In the genomic region with DNA sequence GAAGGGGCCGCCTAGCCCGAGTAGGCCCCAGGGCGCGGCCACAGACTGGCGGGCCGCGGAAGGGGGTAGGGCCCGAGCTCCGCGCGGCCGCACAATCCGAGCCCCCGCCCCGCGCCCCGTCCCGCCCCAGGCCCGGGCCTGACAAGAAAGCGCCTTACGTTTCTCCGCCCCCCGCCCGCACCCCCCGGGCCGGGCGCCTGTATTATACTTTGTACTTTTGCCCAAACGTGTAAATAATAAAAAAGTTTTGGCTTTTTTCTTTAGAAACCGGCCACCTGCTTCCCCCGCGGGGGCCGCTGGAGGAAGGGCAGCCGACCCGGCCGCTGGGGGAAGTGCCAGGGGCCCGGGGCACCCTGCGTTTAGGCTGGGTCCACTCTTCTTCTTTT, we compare ENCODE assay signal across 17 cellular contexts. TPM values are rescaled to one million over a fixed set of nuclear protein-coding genes. Genes with fewer than 3 reads are reported as not detected.
DNase-seq lines count a peak whose midpoint lies in the region; ATAC-seq and TF ChIP-seq lines count a peak whose summit lies in the region.
"Had no signal": no experiment of that assay in that cellular context is flagged by ENCODE, and none has a peak within 500 bp of the region (broad histone marks: within the 10 kb centered on the region; RNA-seq: fewer than 3 reads in every experiment).

No MANE protein-coding gene starts in this region.

- H3K4me3 Mint-ChIP-seq in activated CD4-positive, alpha-beta T cell treated with anti-CD3 and anti-CD28 coated beads, Interleukin-2, amount 10 ng/mL, durations not matched to agents 7 days and 5 days, result no peak overlapping the region
- H3K4me3 Mint-ChIP-seq: activated CD4-positive, alpha-beta T cell treated with anti-CD3 and anti-CD28 coated beads, Interleukin-2, amount 10 ng/mL, durations not matched to agents 24 days and 14 days had no signal

- H3K4me1 Mint-ChIP-seq in activated CD4-positive, alpha-beta T cell treated with anti-CD3 and anti-CD28 coated beads, Interleukin-2, amount 10 ng/mL, durations not matched to agents 7 days and 5 days, result peaks cover 23% of the 10 kb centered on the region

- TF ChIP-seq POLR2A in uterus (IDR thresholded peaks at IDR 0.05), result no peak

- 2% methylated on average over 37 of the region's 37 CpGs for WGBS in right cardiac atrium

- no peak for TF ChIP-seq CTCF in coronary artery (IDR thresholded peaks at IDR 0.05)
- TF ChIP-seq CTCF in uterus (IDR thresholded peaks at IDR 0.05), result no peak

- H3K4me3 ChIP-seq in right cardiac atrium (ENCODE audit: low read length) (peak overlapping the region; percentile 7), coronary artery (peak overlapping the region; percentile 56), neuron (ENCODE audit: low read length) (peak overlapping the region; percentile 3), uterus (no peak overlapping the region)
- H3K4me3 ChIP-seq: SJCRH30 had no signal

- H3K27me3 ChIP-seq in right cardiac atrium (ENCODE audit: control insufficient read depth, insufficient read depth), result no peaks in the 10 kb centered on the region
- H3K27me3 ChIP-seq in neuron (ENCODE audit: insufficient read depth, low read length), result peaks cover 94% of the 10 kb centered on the region
- peaks cover 11 to 90% of the 10 kb centered on the region in 2 donors for H3K27me3 ChIP-seq in uterus
- H3K27me3 ChIP-seq: SJCRH30 had no signal

- H3K36me3 ChIP-seq in neuron (ENCODE audit: insufficient read depth, low read length), result no peaks in the 10 kb centered on the region
- H3K36me3 ChIP-seq in uterus, result no peaks in the 10 kb centered on the region
- H3K36me3 ChIP-seq: SJCRH30 had no signal

- intact Hi-C loops in right cardiac atrium (cut with DNase I), result no loop called here
- intact Hi-C loops in left cardiac atrium (cut with DNase I), result no loop called here
- intact Hi-C loops in uterus (cut with DNase I; ENCODE audit: low total_unique reads), result no loop called here

- no peak for DNase-seq in right cardiac atrium
- no peak for DNase-seq in left cardiac atrium
- no peak for DNase-seq in coronary artery (ENCODE audit: low spot score)
- no peak for DNase-seq in ureter (ENCODE audit: low spot score)
- no peak for DNase-seq in activated CD4-positive, alpha-beta T cell treated with anti-CD3 and anti-CD28 coated beads, Interleukin-2, amount 10 ng/mL, durations not matched to agents 7 days and 5 days
- no peak for DNase-seq in uterus
- DNase-seq: activated CD4-positive, alpha-beta T cell treated with anti-CD3 and anti-CD28 coated beads, Interleukin-2, amount 10 ng/mL, durations not matched to agents 24 days and 14 days; activated T-cell treated with anti-CD3 and anti-CD28 coated beads, Interleukin-2, amount 50 U/mL, for 1 hour; MV-4-11; SJCRH30; T1000 had no signal

- no peak overlapping the region for H2AFZ ChIP-seq in neuron (ENCODE audit: low read depth, low read length)

- H3K9me3 ChIP-seq in right cardiac atrium (ENCODE audit: control insufficient read depth, low read length) (no peaks in the 10 kb centered on the region), neuron (ENCODE audit: low read length) (no peaks in the 10 kb centered on the region), uterus (no peaks in the 10 kb centered on the region)
- H3K9me3 ChIP-seq: SJCRH30 had no signal

- no peaks in the 10 kb centered on the region for H3K9me3 Mint-ChIP-seq in activated CD4-positive, alpha-beta T cell treated with anti-CD3 and anti-CD28 coated beads, Interleukin-2, amount 10 ng/mL, durations not matched to agents 7 days and 5 days
- H3K9me3 Mint-ChIP-seq: activated naive CD8-positive, alpha-beta T cell treated with anti-CD3 and anti-CD28 coated beads, Interleukin-2, amount 10 ng/mL, durations not matched to agents 7 days and 5 days; central memory CD8-positive, alpha-beta T cell had no signal

- CTCF ChIA-PET in activated CD4-positive, alpha-beta T cell treated with anti-CD3 and anti-CD28 coated beads, Interleukin-2, amount 10 ng/mL, durations not matched to agents 7 days and 5 days (lab: Charles Lee), result no interaction called here

- H3K27me3 Mint-ChIP-seq in activated CD4-positive, alpha-beta T cell treated with anti-CD3 and anti-CD28 coated beads, Interleukin-2, amount 10 ng/mL, durations not matched to agents 7 days and 5 days, result peaks cover 70% of the 10 kb centered on the region

- H3K27ac ChIP-seq in right cardiac atrium (ENCODE audit: low read length) (no peak overlapping the region), coronary artery (no peak overlapping the region), uterus (no peak overlapping the region)
- H3K27ac ChIP-seq: SJCRH30 had no signal

- H3K4me1 ChIP-seq in right cardiac atrium (ENCODE audit: control insufficient read depth, insufficient read depth, low read length), result peaks cover 3% of the 10 kb centered on the region
- peaks cover 23% of the 10 kb centered on the region for H3K4me1 ChIP-seq in neuron (ENCODE audit: insufficient read depth, low read length)
- H3K4me1 ChIP-seq in uterus, result peaks cover 0 to 33% of the 10 kb centered on the region in 2 donors
- H3K4me1 ChIP-seq: SJCRH30 had no signal

- H3K27ac Mint-ChIP-seq in activated CD4-positive, alpha-beta T cell treated with anti-CD3 and anti-CD28 coated beads, Interleukin-2, amount 10 ng/mL, durations not matched to agents 7 days and 5 days, result no peak overlapping the region
- H3K27ac Mint-ChIP-seq: activated CD4-positive, alpha-beta T cell treated with anti-CD3 and anti-CD28 coated beads, Interleukin-2, amount 10 ng/mL, durations not matched to agents 24 days and 14 days; activated naive CD8-positive, alpha-beta T cell treated with anti-CD3 and anti-CD28 coated beads, Interleukin-2, amount 10 ng/mL, durations not matched to agents 7 days and 5 days had no signal

- POLR2A ChIA-PET in activated CD4-positive, alpha-beta T cell treated with anti-CD3 and anti-CD28 coated beads, Interleukin-2, amount 10 ng/mL, durations not matched to agents 7 days and 5 days (lab: Charles Lee), result no interaction called here

- H3K36me3 Mint-ChIP-seq in activated CD4-positive, alpha-beta T cell treated with anti-CD3 and anti-CD28 coated beads, Interleukin-2, amount 10 ng/mL, durations not matched to agents 7 days and 5 days (ENCODE audit: low read depth), result peaks cover 3% of the 10 kb centered on the region

- no peak for ATAC-seq in right cardiac atrium
- no peak for ATAC-seq in left cardiac atrium
- no peak for ATAC-seq in HG03469 (IDR thresholded peaks at IDR 0.05; ENCODE audit: unreplicated experiment)

RNA-seq across cellular contexts. Expression of a gene that starts 2.6 kb away (rescaled TPM):
- total RNA-seq in right cardiac atrium, result not detected
- not detected for polyA plus RNA-seq in right cardiac atrium
- total RNA-seq in left cardiac atrium, result not detected
- not detected for total RNA-seq in ureter
- total RNA-seq in activated CD4-positive, alpha-beta T cell treated with anti-CD3 and anti-CD28 coated beads, Interleukin-2, amount 10 ng/mL, durations not matched to agents 7 days and 5 days, result not detected
- not detected for total RNA-seq in uterus
- total RNA-seq: activated CD4-positive, alpha-beta T cell treated with anti-CD3 and anti-CD28 coated beads, Interleukin-2, amount 10 ng/mL, durations not matched to agents 24 days and 14 days; activated naive CD8-positive, alpha-beta T cell treated with anti-CD3 and anti-CD28 coated beads, Interleukin-2, amount 10 ng/mL, durations not matched to agents 7 days and 5 days; glomerular endothelial cell had no signal
- polyA plus RNA-seq: IgD-negative memory B cell had no signal

Comparison
In these comparisons a context has a peak if more than half of its experiments do, and no peak if none do; other contexts are left out.
1. H3K4me3 ChIP-seq: peak in right cardiac atrium (single experiment), coronary artery (single experiment) and neuron (single experiment); none in uterus (0 of 2).